ENCODE assay signal across 15 cellular contexts in genomic region chr10:122474145-122474739, GRCh38. TPM values are rescaled to one million over a fixed set of nuclear protein-coding genes. Genes with fewer than 3 reads are reported as not detected.
DNase-seq lines count a peak whose midpoint lies in the region; ATAC-seq, FAIRE-seq and TF ChIP-seq lines count a peak whose summit lies in the region.
"Had no signal": no experiment of that assay in that cellular context is flagged by ENCODE, and none has a peak within 500 bp of the region (broad histone marks: within the 10 kb centered on the region; RNA-seq: fewer than 3 reads in every experiment).

No MANE protein-coding gene starts in this region.

- intact Hi-C loops in endothelial cell of umbilical vein (cut with micrococcal nuclease) = loop anchor here (1.0 kb wide), 8 partner anchors 11 to 164 kb away; partner anchors contain the start of gene PLEKHA1
- intact Hi-C loops in testis (cut with DNase I; ENCODE audit: low total_unique reads) = no loop called here
- intact Hi-C loops in sciatic nerve (cut with DNase I) = no loop called here
- intact Hi-C loops in CD4-positive, alpha-beta T cell (cut with DNase I, micrococcal nuclease) = no loop called here

- H3K4me1 ChIP-seq in SK-N-SH (ENCODE audit: control insufficient read depth in 1 of 2, insufficient read depth in 2 of 2, low read depth in 1 of 2, low read length in 1 of 2) (peaks cover 24 to 45% of the 10 kb centered on the region in 2 experiments), endothelial cell of umbilical vein (ENCODE audit: control insufficient read depth, extremely low read depth, insufficient read depth, low read length) (peaks cover 42% of the 10 kb centered on the region), testis (peaks cover 24% of the 10 kb centered on the region)

- H3K9me3 Mint-ChIP-seq in CD4-positive, alpha-beta T cell = no peaks in the 10 kb centered on the region
- H3K9me3 Mint-ChIP-seq: naive thymus-derived CD8-positive, alpha-beta T cell; stimulated activated naive CD8-positive, alpha-beta T cell treated with anti-CD3 and anti-CD28 coated beads, Interleukin-15, Interleukin-2, amounts not matched to agents 100 ng/mL and 50 ng/mL, for 24 hours had no signal

- H3K9me3 ChIP-seq in SK-N-SH (no peaks in the 10 kb centered on the region), endothelial cell of umbilical vein (replicated peaks; ENCODE audit: control insufficient read depth, insufficient read depth, low read length) (no peaks in the 10 kb centered on the region), testis (no peaks in the 10 kb centered on the region)
- no peaks in the 10 kb centered on the region for H3K9me3 ChIP-seq in CD4-positive, alpha-beta T cell (ENCODE audit: control insufficient read depth, low read length)

- H3K36me3 Mint-ChIP-seq in CD4-positive, alpha-beta T cell (ENCODE audit: low read depth) = no peaks in the 10 kb centered on the region
- H3K36me3 Mint-ChIP-seq: naive thymus-derived CD8-positive, alpha-beta T cell had no signal

- H3K27me3 ChIP-seq in SK-N-SH (ENCODE audit: insufficient read depth) (no peaks in the 10 kb centered on the region), endothelial cell of umbilical vein (ENCODE audit: control insufficient read depth in 2 of 2, insufficient read depth in 2 of 2, low read length in 2 of 2) (no peaks in the 10 kb centered on the region), testis (no peaks in the 10 kb centered on the region)
- H3K27me3 ChIP-seq in CD4-positive, alpha-beta T cell (ENCODE audit: control insufficient read depth, insufficient read depth, low read length) = no peaks in the 10 kb centered on the region

- POLR2A ChIA-PET in SK-N-SH (lab: Yijun Ruan, JAX) = no interaction called here
- POLR2A ChIA-PET in endothelial cell of umbilical vein (lab: Charles Lee) = interaction anchor here (0.9 to 2.9 kb wide), 4 partner anchors 21 to 164 kb away, joined by 3 to 15 read pairs (median 3); no protein-coding TSS in a partner anchor
- POLR2A ChIA-PET in CD4-positive, alpha-beta T cell (lab: Charles Lee) = no interaction called here

- H3K9me1 ChIP-seq in endothelial cell of umbilical vein (replicated peaks; ENCODE audit: control insufficient read depth, extremely low read depth, insufficient read depth, low read length) = no peaks in the 10 kb centered on the region

- no peaks in the 10 kb centered on the region for H3K36me3 ChIP-seq in SK-N-SH (replicated peaks in 1 of 2; ENCODE audit: control insufficient read depth in 1 of 2, insufficient read depth in 2 of 2, low read length in 1 of 2)
- H3K36me3 ChIP-seq in endothelial cell of umbilical vein (ENCODE audit: control insufficient read depth in 2 of 2, extremely low read depth in 1 of 2, insufficient read depth in 2 of 2, low read length in 2 of 2) = no peaks in the 10 kb centered on the region
- H3K36me3 ChIP-seq in testis (ENCODE audit: low read depth, missing control alignments) = no peaks in the 10 kb centered on the region

- WGBS in SK-N-SH (ENCODE audit: low lambda C conversion rate) = 70% methylated on average over 14 of the region's 15 CpGs
- 50 to 62% methylated on average over 15 of the region's 15 CpGs for WGBS in testis, 2 donors

- H3K9ac ChIP-seq in SK-N-SH = no peak overlapping the region
- H3K9ac ChIP-seq in endothelial cell of umbilical vein (replicated peaks; ENCODE audit: extremely low read depth, insufficient read depth, low read length) = peak overlapping the region; percentile 86
- H3K9ac ChIP-seq: KMS-11 had no signal

- H3K27ac Mint-ChIP-seq in CD4-positive, alpha-beta T cell = no peak overlapping the region
- H3K27ac Mint-ChIP-seq: stimulated activated naive CD8-positive, alpha-beta T cell treated with anti-CD3 and anti-CD28 coated beads, Interleukin-15, Interleukin-2, amounts not matched to agents 100 ng/mL and 50 ng/mL, for 24 hours had no signal

- peak overlapping the region in 1 of 2 experiments; percentile 49; a peak in 3 of 4 replicates for H3K27ac ChIP-seq in SK-N-SH (ENCODE audit: low read depth in 2 of 2, low read length in 1 of 2)
- peak overlapping the region; percentile 97 for H3K27ac ChIP-seq in endothelial cell of umbilical vein (ENCODE audit: insufficient read depth, low read depth, low read length)
- H3K27ac ChIP-seq in testis = no peak overlapping the region
- H3K27ac ChIP-seq in CD4-positive, alpha-beta T cell (ENCODE audit: low read depth, low read length) = no peak overlapping the region
- H3K27ac ChIP-seq: KMS-11 had no signal

- BruUV-seq in endothelial cell of umbilical vein (replicated peaks; lab: Mats Ljungman, UMichigan) = TSS peak; percentile 79

- DNase-seq in SK-N-SH (peak; percentile 60), endothelial cell of umbilical vein (ENCODE audit: low read depth, low spot score) (peak; percentile 99), mesenteric fat pad (ENCODE audit: low spot score) (peak; percentile 71), testis (peak; percentile 72), sciatic nerve (ENCODE audit: low spot score) (no peak), NCI-H2171 treated with DMSO at 0.1 percent for 48 hours (lab: John Stamatoyannopoulos, UW) (no peak)
- DNase-seq in CD4-positive, alpha-beta T cell = no peak
- DNase-seq: activated CD4-positive, CD25-positive, alpha-beta regulatory T cell; HCEC 1CT; naive thymus-derived CD8-positive, alpha-beta T cell; stimulated activated CD4-positive, alpha-beta T cell treated with anti-CD3 and anti-CD28 coated beads, Interleukin-1b, Interleukin-23, amount 100 ng/mL, for 48 hours had no signal

- H3K79me2 ChIP-seq in SK-N-SH (ENCODE audit: insufficient read depth) = peaks cover 84% of the 10 kb centered on the region
- H3K79me2 ChIP-seq in endothelial cell of umbilical vein (ENCODE audit: control insufficient read depth, insufficient read depth, low read length) = peaks cover 12% of the 10 kb centered on the region

- no peak overlapping the region for H3K4me3 Mint-ChIP-seq in CD4-positive, alpha-beta T cell
- H3K4me3 Mint-ChIP-seq: stimulated activated naive CD8-positive, alpha-beta T cell treated with anti-CD3 and anti-CD28 coated beads, Interleukin-15, Interleukin-2, amounts not matched to agents 100 ng/mL and 50 ng/mL, for 24 hours had no signal

- ATAC-seq in sciatic nerve (no peak), GM18498 (IDR thresholded peaks at IDR 0.05; ENCODE audit: unreplicated experiment) (no peak)
- no peak for ATAC-seq in CD4-positive, alpha-beta T cell (ENCODE audit: poor library complexity)
- ATAC-seq: naive thymus-derived CD8-positive, alpha-beta T cell had no signal

- TF ChIP-seq RAD21 in SK-N-SH (IDR thresholded peaks at IDR 0.05; ENCODE audit: low read length) = no peak

- TF ChIP-seq EP300 in SK-N-SH (IDR thresholded peaks at IDR 0.05; ENCODE audit: borderline replicate concordance in 1 of 2, low read depth in 1 of 2, low read length in 1 of 2) = no peak

- peak; percentile 42 for TF ChIP-seq POLR2A in endothelial cell of umbilical vein (IDR thresholded peaks at IDR 0.05; ENCODE audit: low read depth, low read length)
- no peak for TF ChIP-seq POLR2A in testis (IDR thresholded peaks at IDR 0.05)

- H4K20me1 ChIP-seq in SK-N-SH (ENCODE audit: insufficient read depth) = peaks cover 8% of the 10 kb centered on the region; the same call in 1 of the 2 replicates
- H4K20me1 ChIP-seq in endothelial cell of umbilical vein (replicated peaks; ENCODE audit: control insufficient read depth, extremely low read depth, insufficient read depth, low read length) = no peaks in the 10 kb centered on the region

- peaks cover 44% of the 10 kb centered on the region for H3K27me3 Mint-ChIP-seq in CD4-positive, alpha-beta T cell

- H2AFZ ChIP-seq in SK-N-SH (ENCODE audit: low read depth) (no peak overlapping the region), endothelial cell of umbilical vein (ENCODE audit: low read depth, low read length) (no peak overlapping the region)

- H3F3A ChIP-seq in SK-N-SH (replicated peaks; ENCODE audit: insufficient read depth) = peaks cover 17% of the 10 kb centered on the region

- peak; percentile 92 for FAIRE-seq in endothelial cell of umbilical vein (lab: Jason Lieb, UNC)

- no peak overlapping the region for H3K4me3 ChIP-seq in SK-N-SH (ENCODE audit: low read depth in 2 of 2, low read length in 1 of 2)
- H3K4me3 ChIP-seq in endothelial cell of umbilical vein (replicated peaks in 1 of 3; ENCODE audit: insufficient read depth in 1 of 3, low read depth in 1 of 3, low read length in 3 of 3) = peak overlapping the region in 2 of 3 experiments; percentile 12 to 41
- no peak overlapping the region for H3K4me3 ChIP-seq in testis

- TF ChIP-seq CTCF in SK-N-SH (IDR thresholded peaks at IDR 0.05) = no peak
- no peak for TF ChIP-seq CTCF in endothelial cell of umbilical vein (IDR thresholded peaks at IDR 0.05; ENCODE audit: extremely low read depth in 1 of 2, insufficient read depth in 1 of 2, low read depth in 1 of 2, low read length in 2 of 2)
- TF ChIP-seq CTCF in testis (IDR thresholded peaks at IDR 0.05) = no peak
- no peak for TF ChIP-seq CTCF in CD4-positive, alpha-beta T cell (IDR thresholded peaks at IDR 0.05)

- dilution Hi-C loops in endothelial cell of umbilical vein (cut with MboI; ENCODE audit: extremely low pct_ligation_motif_present, low sequenced_read_pairs) = no loop called here

- peaks cover 10% of the 10 kb centered on the region for H3K4me1 Mint-ChIP-seq in CD4-positive, alpha-beta T cell (ENCODE audit: low read depth)

- H3K9me2 ChIP-seq in SK-N-SH = no peaks in the 10 kb centered on the region

- H3K4me2 ChIP-seq in SK-N-SH = peak overlapping the region; percentile 50; the same call in 1 of the 2 replicates
- H3K4me2 ChIP-seq in endothelial cell of umbilical vein (ENCODE audit: insufficient read depth, low read length) = peak overlapping the region; percentile 57
- H3K4me2 ChIP-seq: KMS-11 had no signal

- CTCF ChIA-PET in SK-N-SH (lab: Yijun Ruan, JAX) (interaction anchor here (0.6 to 2.0 kb wide), 3 partner anchors 41 to 92 kb away, joined by 3 to 5 read pairs (median 4); no protein-coding TSS in a partner anchor), endothelial cell of umbilical vein (lab: Charles Lee) (interaction anchor here (0.8 to 2.8 kb wide), 11 partner anchors 16 to 206 kb away, joined by 3 to 14 read pairs (median 4); no protein-coding TSS in a partner anchor)
- CTCF ChIA-PET in CD4-positive, alpha-beta T cell (lab: Charles Lee) = no interaction called here

RNA-seq across cellular contexts. Expression of gene HTRA1, which starts 12.9 kb away (rescaled TPM):
- polyA plus RNA-seq in SK-N-SH (2012; rRNA removed) = 291 and 339 TPM in 2 replicates
- 289 and 306 TPM in 2 replicates for polyA plus RNA-seq in SK-N-SH (2012; cell fraction: cytosol; rRNA removed)
- 141 and 235 TPM in 2 replicates for polyA plus RNA-seq in SK-N-SH (2012; cell fraction: nucleus; rRNA removed)
- 192 and 255 TPM in 2 replicates for total RNA-seq in endothelial cell of umbilical vein
- polyA plus RNA-seq in endothelial cell of umbilical vein = 270 and 309 TPM in 2 replicates
- 255 and 265 TPM in 2 replicates for polyA plus RNA-seq in endothelial cell of umbilical vein (2011; cell fraction: cytosol; rRNA removed)
- polyA plus RNA-seq in endothelial cell of umbilical vein (2011; cell fraction: nucleus; rRNA removed) = 148 TPM in 2 replicates
- polyA plus RNA-seq in endothelial cell of umbilical vein (2012) = 177 and 200 TPM in 2 replicates
- polyA minus RNA-seq in endothelial cell of umbilical vein = 97.3 and 139 TPM in 2 replicates
- polyA minus RNA-seq in endothelial cell of umbilical vein (2011; cell fraction: cytosol; rRNA and poly(A)+ RNA removed) = 16.6 TPM
- polyA minus RNA-seq in endothelial cell of umbilical vein (2011; cell fraction: nucleus; rRNA and poly(A)+ RNA removed) = 27.5 and 29.2 TPM in 2 replicates
- total RNA-seq in mesenteric fat pad = 191 TPM
- 10 to 100 TPM; 21.3 to 27.3 TPM for total RNA-seq in testis
- polyA plus RNA-seq in testis (ENCODE audit: insufficient read depth, low read depth, low replicate concordance) = 105 TPM
- 123 TPM for total RNA-seq in sciatic nerve
- not detected for total RNA-seq in CD4-positive, alpha-beta T cell
- total RNA-seq: naive thymus-derived CD8-positive, alpha-beta T cell had no signal
- polyA plus RNA-seq: naive thymus-derived CD8-positive, alpha-beta T cell had no signal

RNA-seq across cellular contexts. Expression of gene ARMS2, which starts 19.8 kb away (rescaled TPM):
- polyA plus RNA-seq in SK-N-SH (2012; rRNA removed) (not detected in 2 replicates), endothelial cell of umbilical vein (not detected in 2 replicates), testis (ENCODE audit: insufficient read depth, low read depth, low replicate concordance) (2.3 TPM)
- polyA plus RNA-seq in SK-N-SH (2012; cell fraction: cytosol; rRNA removed) = 0.04 TPM in 1 of 2 replicates, not detected in the other
- not detected in 2 replicates for polyA plus RNA-seq in SK-N-SH (2012; cell fraction: nucleus; rRNA removed)
- total RNA-seq in endothelial cell of umbilical vein (not detected in 2 replicates), mesenteric fat pad (0.42 TPM), testis (1 to 10 TPM in 1 of 2 donors, not detected in 1; 1.4 TPM), sciatic nerve (not detected)
- not detected in 2 replicates for polyA plus RNA-seq in endothelial cell of umbilical vein (2011; cell fraction: cytosol; rRNA removed)
- not detected in 2 replicates for polyA plus RNA-seq in endothelial cell of umbilical vein (2011; cell fraction: nucleus; rRNA removed)
- not detected in 2 replicates for polyA plus RNA-seq in endothelial cell of umbilical vein (2012)
- polyA minus RNA-seq in endothelial cell of umbilical vein = 0.63 TPM in 1 of 2 replicates, not detected in the other
- polyA minus RNA-seq in endothelial cell of umbilical vein (2011; cell fraction: cytosol; rRNA and poly(A)+ RNA removed) = not detected
- not detected in 2 replicates for polyA minus RNA-seq in endothelial cell of umbilical vein (2011; cell fraction: nucleus; rRNA and poly(A)+ RNA removed)
- total RNA-seq in CD4-positive, alpha-beta T cell = not detected
- total RNA-seq: dermis microvascular lymphatic vessel endothelial cell; naive thymus-derived CD8-positive, alpha-beta T cell had no signal
- polyA plus RNA-seq: naive thymus-derived CD8-positive, alpha-beta T cell had no signal

Comparison
In these comparisons a context has a peak if more than half of its experiments do, and no peak if none do; other contexts are left out.
1. DNase-seq: peak in SK-N-SH (single experiment), endothelial cell of umbilical vein (single experiment), mesenteric fat pad (single experiment) and testis (single experiment); none in sciatic nerve (single experiment), NCI-H2171 treated with DMSO at 0.1 percent for 48 hours (single experiment) and CD4-positive, alpha-beta T cell (0 of 10).
2. H3K4me3 ChIP-seq: peak in endothelial cell of umbilical vein (2 of 3); none in SK-N-SH (0 of 2) and testis (0 of 2).
3. RNA of gene HTRA1, which starts 12.9 kb away (total RNA-seq): 192 to 255 TPM in endothelial cell of umbilical vein, 191 TPM in mesenteric fat pad (single experiment), 123 TPM in sciatic nerve (single experiment) and 21.3 to 27.3 TPM in testis; not detected in CD4-positive, alpha-beta T cell; every median in the first group is over 10 times any median in the second.